13 cellular contexts compared by ENCODE assay signal in the genomic region with DNA sequence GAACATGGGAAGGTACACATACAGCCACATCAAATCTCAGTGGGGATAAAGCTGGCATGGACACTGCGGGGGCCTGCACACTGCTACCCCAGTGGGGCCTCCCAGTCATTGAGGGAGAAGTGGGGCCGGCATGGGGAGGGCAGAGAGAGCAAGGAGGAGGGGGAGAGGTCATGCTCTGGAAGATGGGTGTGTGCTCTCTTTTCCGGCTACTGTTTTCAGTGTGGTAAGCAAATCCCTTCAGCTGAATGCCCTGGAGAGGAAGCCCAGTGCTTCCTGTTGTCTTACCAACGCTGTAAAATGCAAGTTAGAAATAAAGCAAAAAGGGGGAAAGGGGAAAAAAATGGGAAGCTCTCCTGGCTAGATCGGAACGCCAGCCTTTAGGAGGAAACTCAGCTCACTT. TPM values are rescaled to one million over a fixed set of nuclear protein-coding genes. Genes with fewer than 3 reads are reported as not detected.
DNase-seq lines count a peak whose midpoint lies in the region; ATAC-seq and TF ChIP-seq lines count a peak whose summit lies in the region.
"Had no signal": no experiment of that assay in that cellular context is flagged by ENCODE, and none has a peak within 500 bp of the region (broad histone marks: within the 10 kb centered on the region; RNA-seq: fewer than 3 reads in every experiment).

No MANE protein-coding gene starts in this region.

- DNase-seq in Ammon's horn (ENCODE audit: low spot score) (peak; percentile 11), GM12864 (ENCODE audit: low read depth) (peak; percentile 19), mesenchymal stem cell (no peak), HK-2 (ENCODE audit: unreplicated experiment) (no peak), C1 segment of cervical spinal cord (lab: John Stamatoyannopoulos, UW) (no peak), mesendoderm (no peak)
- no peak for DNase-seq in activated naive CD4-positive, alpha-beta T cell treated with anti-CD3 and anti-CD28 coated beads, Interleukin-2, amount 50 U/mL, for 72 hours (ENCODE audit: low spot score in 2 of 2)
- DNase-seq: COR-L47; effector memory CD8-positive, alpha-beta T cell; glutamatergic neuron; GM23248; OCI-M1 had no signal

- H3K9me3 ChIP-seq in mesenchymal stem cell (ENCODE audit: control insufficient read depth, low read length): no peaks in the 10 kb centered on the region

- no peak overlapping the region for H2AK5ac ChIP-seq in mesenchymal stem cell (ENCODE audit: low read length, severe bottlenecking)
- no peak overlapping the region for H2AK5ac ChIP-seq in mesendoderm (ENCODE audit: low read length)

- H2BK15ac ChIP-seq in mesenchymal stem cell (ENCODE audit: low read depth, poor library complexity, severe bottlenecking): no peak overlapping the region
- H2BK15ac ChIP-seq in mesendoderm (replicated peaks; ENCODE audit: low read depth): no peak overlapping the region

- H3K27ac ChIP-seq in mesenchymal stem cell (ENCODE audit: low read length, poor library complexity, severe bottlenecking) (no peak overlapping the region), mesendoderm (ENCODE audit: low read depth, low read length) (no peak overlapping the region)
- H3K27ac ChIP-seq: GM23248 had no signal

- H2AFZ ChIP-seq in mesenchymal stem cell (ENCODE audit: low read depth, low read length): no peak overlapping the region
- H2AFZ ChIP-seq: GM23248 had no signal

- H3K4me3 ChIP-seq in GM12864 (ENCODE audit: low read depth, low read length) (no peak overlapping the region), mesenchymal stem cell (ENCODE audit: insufficient read depth in 1 of 2, low read depth in 1 of 2, low read length in 2 of 2) (no peak overlapping the region), mesendoderm (ENCODE audit: low read length) (no peak overlapping the region)
- H3K4me3 ChIP-seq: GM23248 had no signal

- H3K4ac ChIP-seq in mesenchymal stem cell (ENCODE audit: low read depth in 1 of 2, low read length in 2 of 2): peak overlapping the region in 1 of 2 experiments; percentile 64
- H3K4ac ChIP-seq in mesendoderm (ENCODE audit: low read depth, low read length): no peak overlapping the region

- H4K5ac ChIP-seq in mesendoderm (ENCODE audit: low read length): no peak overlapping the region

- H3K36me3 Mint-ChIP-seq in activated naive CD4-positive, alpha-beta T cell treated with anti-CD3 and anti-CD28 coated beads, Interleukin-2, amount 50 U/mL, for 72 hours: peaks cover 0 to 5% of the 10 kb centered on the region in 2 donors

- no peak for TF ChIP-seq CTCF in GM12864 (IDR thresholded peaks at IDR 0.05; ENCODE audit: low read depth, low read length, missing control alignments)

- H3K23ac ChIP-seq in mesenchymal stem cell (ENCODE audit: low read length in 2 of 2) (no peak overlapping the region), mesendoderm (ENCODE audit: low read length) (no peak overlapping the region)

- no peak overlapping the region for H3K14ac ChIP-seq in mesenchymal stem cell (ENCODE audit: low read length in 2 of 2)

- peak overlapping the region; percentile 34 for H4K91ac ChIP-seq in mesenchymal stem cell (ENCODE audit: low read length)

- peak overlapping the region; percentile 81 for H4K8ac ChIP-seq in mesenchymal stem cell (ENCODE audit: low read length)
- no peak overlapping the region for H4K8ac ChIP-seq in mesendoderm (ENCODE audit: low read depth, low read length)

- H3K9me3 Mint-ChIP-seq in activated naive CD4-positive, alpha-beta T cell treated with anti-CD3 and anti-CD28 coated beads, Interleukin-2, amount 50 U/mL, for 72 hours: no peaks in the 10 kb centered on the region
- H3K9me3 Mint-ChIP-seq: effector memory CD8-positive, alpha-beta T cell had no signal

- no peak overlapping the region for H3K56ac ChIP-seq in mesendoderm (ENCODE audit: low read length)

- no peak overlapping the region for H2BK12ac ChIP-seq in mesenchymal stem cell (ENCODE audit: low read length in 2 of 2)

- H3K18ac ChIP-seq in mesenchymal stem cell (ENCODE audit: low read depth in 1 of 2, low read length in 2 of 2) (peak overlapping the region in 1 of 2 experiments; percentile 37), mesendoderm (ENCODE audit: low read length) (no peak overlapping the region)

- H3K4me1 ChIP-seq in mesenchymal stem cell (ENCODE audit: control insufficient read depth, insufficient read depth, low read depth, low read length) (peaks cover 4% of the 10 kb centered on the region), mesendoderm (ENCODE audit: control insufficient read depth, low read depth, low read length) (peaks cover 2% of the 10 kb centered on the region)

- H3K9ac ChIP-seq in mesenchymal stem cell (ENCODE audit: low read length) (no peak overlapping the region), mesendoderm (ENCODE audit: low read length) (no peak overlapping the region)
- H3K9ac ChIP-seq: GM23248 had no signal

- H3K27me3 ChIP-seq in mesenchymal stem cell (ENCODE audit: control insufficient read depth in 1 of 2, insufficient read depth in 1 of 2, low read length in 2 of 2) (peaks cover 0 to 6% of the 10 kb centered on the region in 2 experiments), mesendoderm (ENCODE audit: insufficient read depth, low read length, poor library complexity) (no peaks in the 10 kb centered on the region)

- ATAC-seq in activated naive CD4-positive, alpha-beta T cell treated with anti-CD3 and anti-CD28 coated beads, Interleukin-2, amount 50 U/mL, for 72 hours: no peak
- no peak for ATAC-seq in GM21825 (IDR thresholded peaks at IDR 0.05; ENCODE audit: unreplicated experiment)
- ATAC-seq: effector memory CD8-positive, alpha-beta T cell had no signal

- H3K36me3 ChIP-seq in mesenchymal stem cell (ENCODE audit: control insufficient read depth in 1 of 2, insufficient read depth in 2 of 2, low read depth in 1 of 2, low read length in 2 of 2) (no peaks in the 10 kb centered on the region), mesendoderm (ENCODE audit: control insufficient read depth, insufficient read depth, low read length) (no peaks in the 10 kb centered on the region)

- no peaks in the 10 kb centered on the region for H3K79me2 ChIP-seq in mesendoderm (ENCODE audit: control insufficient read depth, insufficient read depth, low read length)

- no peak overlapping the region for H3K4me2 ChIP-seq in mesenchymal stem cell (ENCODE audit: low read length, poor library complexity, severe bottlenecking)
- H3K4me2 ChIP-seq in mesendoderm (ENCODE audit: low read length): no peak overlapping the region

- 45% methylated on average over 6 of the region's 6 CpGs for WGBS in mesenchymal stem cell
- no CpG with 5 or more reads among the region's 6 CpGs for WGBS in mesendoderm (ENCODE audit: extremely low coverage, insufficient coverage, low lambda C conversion rate)

- H2BK5ac ChIP-seq in mesenchymal stem cell (ENCODE audit: low read depth, low read length, poor library complexity, severe bottlenecking) (no peak overlapping the region), mesendoderm (ENCODE audit: low read length) (no peak overlapping the region)

- H2BK120ac ChIP-seq in mesenchymal stem cell (ENCODE audit: low read depth, low read length) (no peak overlapping the region), mesendoderm (ENCODE audit: low read depth, low read length) (no peak overlapping the region)

- H3K79me1 ChIP-seq in mesenchymal stem cell (replicated peaks; ENCODE audit: low read length, poor library complexity, severe bottlenecking) (no peaks in the 10 kb centered on the region), mesendoderm (ENCODE audit: low read length) (no peaks in the 10 kb centered on the region)

- peak overlapping the region; percentile 13 to 81 for H3K27ac Mint-ChIP-seq in activated naive CD4-positive, alpha-beta T cell treated with anti-CD3 and anti-CD28 coated beads, Interleukin-2, amount 50 U/mL, for 72 hours

RNA-seq across cellular contexts. Expression of a gene that starts 30.8 kb away (rescaled TPM):
- 10 to 100 TPM; 17.2 to 27.7 TPM for total RNA-seq in activated naive CD4-positive, alpha-beta T cell treated with anti-CD3 and anti-CD28 coated beads, Interleukin-2, amount 50 U/mL, for 72 hours
- polyA plus RNA-seq in mesenchymal stem cell (2013, experiment 1 of 2): 0.35 TPM
- 0.37 TPM for polyA plus RNA-seq in mesenchymal stem cell (2013, experiment 2 of 2)
- polyA plus RNA-seq in mesendoderm (2013, experiment 1 of 2): 1.8 TPM
- polyA plus RNA-seq in mesendoderm (2013, experiment 2 of 2): 2.2 TPM
- polyA plus RNA-seq: GM23248 had no signal

RNA-seq across cellular contexts. Expression of a gene that starts 41.7 kb away (rescaled TPM):
- total RNA-seq in activated naive CD4-positive, alpha-beta T cell treated with anti-CD3 and anti-CD28 coated beads, Interleukin-2, amount 50 U/mL, for 72 hours: 1 to 10 TPM; 2.0 to 5.5 TPM
- 4.8 TPM for polyA plus RNA-seq in mesenchymal stem cell (2013, experiment 1 of 2)
- polyA plus RNA-seq in mesenchymal stem cell (2013, experiment 2 of 2): 4.4 TPM
- polyA plus RNA-seq in mesendoderm (2013, experiment 1 of 2): 0.87 TPM
- polyA plus RNA-seq in mesendoderm (2013, experiment 2 of 2): 0.81 TPM

RNA-seq across cellular contexts. Expression of a gene that starts 41.8 kb away (rescaled TPM):
- total RNA-seq in activated naive CD4-positive, alpha-beta T cell treated with anti-CD3 and anti-CD28 coated beads, Interleukin-2, amount 50 U/mL, for 72 hours: 10 to 100 TPM; 38.0 to 46.1 TPM
- 16.8 TPM for polyA plus RNA-seq in mesenchymal stem cell (2013, experiment 1 of 2)
- polyA plus RNA-seq in mesenchymal stem cell (2013, experiment 2 of 2): 17.1 TPM
- 9.4 TPM for polyA plus RNA-seq in mesendoderm (2013, experiment 1 of 2)
- polyA plus RNA-seq in mesendoderm (2013, experiment 2 of 2): 10.0 TPM

Comparison
In these comparisons a context has a peak if more than half of its experiments do, and no peak if none do; other contexts are left out.
1. DNase-seq: peak in Ammon's horn (single experiment) and GM12864 (single experiment); none in activated naive CD4-positive, alpha-beta T cell treated with anti-CD3 and anti-CD28 coated beads, Interleukin-2, amount 50 U/mL, for 72 hours (0 of 2), mesenchymal stem cell (single experiment), HK-2 (single experiment), C1 segment of cervical spinal cord (0 of 14) and mesendoderm (single experiment).